In the genomic region with DNA sequence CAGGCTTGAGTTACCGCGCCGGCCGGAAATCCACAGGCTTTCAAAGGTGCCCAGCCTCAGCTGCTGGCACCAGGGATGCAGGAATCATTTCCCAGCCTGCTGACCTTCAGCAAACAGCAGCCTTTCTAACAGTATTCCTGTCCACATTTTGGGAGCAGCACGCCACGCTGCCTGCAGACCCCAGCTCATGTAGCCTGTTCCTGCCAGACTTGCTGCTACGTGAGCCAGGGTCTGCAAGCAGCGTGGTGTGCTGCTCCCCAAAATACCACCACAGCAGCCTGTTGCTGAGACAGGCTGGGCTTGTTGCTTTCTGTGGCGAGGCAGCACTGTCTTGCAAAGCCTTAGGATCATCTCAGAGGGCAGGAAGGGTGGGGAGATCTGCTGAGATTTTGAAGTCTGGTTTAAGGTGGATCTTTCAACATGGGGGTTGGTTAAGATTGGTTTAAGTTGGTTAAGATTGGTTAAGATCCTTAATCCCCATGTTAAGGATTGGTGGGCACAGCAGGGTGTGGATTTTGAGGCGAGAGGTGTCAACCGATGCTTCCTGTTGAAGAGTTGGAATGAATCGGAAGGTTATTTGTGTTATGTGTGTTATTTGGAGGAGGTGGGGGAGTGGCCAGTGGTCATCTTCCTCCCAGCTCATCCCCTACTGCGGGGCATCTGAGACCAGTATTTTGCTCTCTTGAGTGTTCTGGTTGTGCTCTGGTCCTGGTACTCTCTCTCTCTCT, we compare ENCODE assay signal across 10 cellular contexts. TPM values are rescaled to one million over a fixed set of nuclear protein-coding genes. Genes with fewer than 3 reads are reported as not detected.
DNase-seq lines count a peak whose midpoint lies in the region; ATAC-seq and TF ChIP-seq lines count a peak whose summit lies in the region.
"Had no signal": no experiment of that assay in that cellular context is flagged by ENCODE, and none has a peak within 500 bp of the region (broad histone marks: within the 10 kb centered on the region; RNA-seq: fewer than 3 reads in every experiment).

No MANE protein-coding gene starts in this region.

- no peak for DNase-seq in CD8-positive, alpha-beta memory T cell
- DNase-seq in SK-N-SH (peak; percentile 52), esophagus squamous epithelium (lab: John Stamatoyannopoulos, UW) (no peak), NCI-H2029 (lab: John Stamatoyannopoulos, UW) (no peak)
- DNase-seq in activated T-cell treated with anti-CD3 and anti-CD28 coated beads, Interleukin-2, amount 50 U/mL, for 24 hours, result no peak

- H3K4me3 ChIP-seq in CD8-positive, alpha-beta memory T cell (ENCODE audit: low read length), result no peak overlapping the region
- H3K4me3 ChIP-seq in SK-N-SH (ENCODE audit: low read depth in 2 of 2, low read length in 1 of 2), result peak overlapping the region in 1 of 2 experiments; percentile 42; a peak in 1 of 4 replicates
- peak overlapping the region in 3 of 4 donors; percentile 6 to 44 (median 16) for H3K4me3 ChIP-seq in esophagus squamous epithelium
- peak overlapping the region; percentile 9 for H3K4me3 ChIP-seq in rectal smooth muscle tissue (ENCODE audit: low read length)

- H3K9me3 Mint-ChIP-seq in CD8-positive, alpha-beta memory T cell, result no peaks in the 10 kb centered on the region
- no peaks in the 10 kb centered on the region for H3K9me3 Mint-ChIP-seq in activated T-cell treated with anti-CD3 and anti-CD28 coated beads, Interleukin-2, amount 50 U/mL, for 24 hours
- H3K9me3 Mint-ChIP-seq: activated naive CD4-positive, alpha-beta T cell treated with anti-CD3 and anti-CD28 coated beads, Interleukin-2, amount 50 U/mL, for 24 hours had no signal

- no peak for TF ChIP-seq POLR2A in esophagus squamous epithelium (IDR thresholded peaks at IDR 0.05)

- ATAC-seq in HG02870 (IDR thresholded peaks at IDR 0.05; ENCODE audit: unreplicated experiment) (no peak), HG02571 (IDR thresholded peaks at IDR 0.05; ENCODE audit: unreplicated experiment) (no peak)
- ATAC-seq: esophagus mucosa had no signal

- H3K36me3 ChIP-seq in CD8-positive, alpha-beta memory T cell (ENCODE audit: insufficient read depth, low read length), result no peaks in the 10 kb centered on the region
- H3K36me3 ChIP-seq in SK-N-SH (replicated peaks in 1 of 2; ENCODE audit: control insufficient read depth in 1 of 2, insufficient read depth in 2 of 2, low read length in 1 of 2) (no peaks in the 10 kb centered on the region), esophagus squamous epithelium (peaks cover 0 to 43% (median 0%) of the 10 kb centered on the region in 3 donors), rectal smooth muscle tissue (ENCODE audit: control insufficient read depth, insufficient read depth, low read length) (peaks cover 3% of the 10 kb centered on the region)

- H3K27ac Mint-ChIP-seq in CD8-positive, alpha-beta memory T cell, result peak overlapping the region in 7 of 8 donors; percentile 15 to 90 (median 56)
- no peak overlapping the region for H3K27ac Mint-ChIP-seq in activated T-cell treated with anti-CD3 and anti-CD28 coated beads, Interleukin-2, amount 50 U/mL, for 24 hours
- H3K27ac Mint-ChIP-seq: activated naive CD4-positive, alpha-beta T cell treated with anti-CD3 and anti-CD28 coated beads, Interleukin-2, amount 50 U/mL, for 24 hours had no signal

- H3K36me3 Mint-ChIP-seq in CD8-positive, alpha-beta memory T cell, result peaks cover 0 to 1% (median 0%) of the 10 kb centered on the region in 3 donors
- no peaks in the 10 kb centered on the region for H3K36me3 Mint-ChIP-seq in activated T-cell treated with anti-CD3 and anti-CD28 coated beads, Interleukin-2, amount 50 U/mL, for 24 hours (ENCODE audit: low read depth)
- H3K36me3 Mint-ChIP-seq: activated naive CD4-positive, alpha-beta T cell treated with anti-CD3 and anti-CD28 coated beads, Interleukin-2, amount 50 U/mL, for 24 hours had no signal

- H3K9ac ChIP-seq in SK-N-SH (no peak overlapping the region), rectal smooth muscle tissue (ENCODE audit: low read length) (no peak overlapping the region)

- H4K20me1 ChIP-seq in SK-N-SH (ENCODE audit: insufficient read depth), result no peaks in the 10 kb centered on the region

- no peaks in the 10 kb centered on the region for H3K27me3 Mint-ChIP-seq in CD8-positive, alpha-beta memory T cell
- no peaks in the 10 kb centered on the region for H3K27me3 Mint-ChIP-seq in activated T-cell treated with anti-CD3 and anti-CD28 coated beads, Interleukin-2, amount 50 U/mL, for 24 hours
- H3K27me3 Mint-ChIP-seq: activated naive CD4-positive, alpha-beta T cell treated with anti-CD3 and anti-CD28 coated beads, Interleukin-2, amount 50 U/mL, for 24 hours had no signal

- H3K9me2 ChIP-seq in SK-N-SH, result no peaks in the 10 kb centered on the region

- WGBS in SK-N-SH (ENCODE audit: low lambda C conversion rate), result 89% methylated on average over 7 of the region's 13 CpGs
- 87 to 94% methylated on average over 6 to 9 of the region's 13 CpGs for WGBS in esophagus squamous epithelium, 2 donors

- POLR2A ChIA-PET in CD8-positive, alpha-beta memory T cell (lab: Charles Lee), result no interaction called here
- POLR2A ChIA-PET in SK-N-SH (lab: Yijun Ruan, JAX), result no interaction called here

- no peak for TF ChIP-seq EP300 in SK-N-SH (IDR thresholded peaks at IDR 0.05; ENCODE audit: borderline replicate concordance in 1 of 2, low read depth in 1 of 2, low read length in 1 of 2)

- H3K27me3 ChIP-seq in CD8-positive, alpha-beta memory T cell (ENCODE audit: insufficient read depth, low read length, poor library complexity, severe bottlenecking), result no peaks in the 10 kb centered on the region
- no peaks in the 10 kb centered on the region for H3K27me3 ChIP-seq in SK-N-SH (ENCODE audit: insufficient read depth)
- no peaks in the 10 kb centered on the region for H3K27me3 ChIP-seq in esophagus squamous epithelium
- no peaks in the 10 kb centered on the region for H3K27me3 ChIP-seq in rectal smooth muscle tissue (ENCODE audit: control insufficient read depth, insufficient read depth, low read length)

- CTCF ChIA-PET in CD8-positive, alpha-beta memory T cell (lab: Charles Lee), result interaction anchor here (0.7 to 2.0 kb wide), 5 partner anchors 11 to 122 kb away, joined by 3 to 7 read pairs (median 4); no protein-coding TSS in a partner anchor
- CTCF ChIA-PET in SK-N-SH (lab: Yijun Ruan, JAX), result interaction anchor here (0.6 to 2.9 kb wide), 22 partner anchors 9 to 318 kb away, joined by 3 to 13 read pairs (median 3); a partner anchor contains a TSS

- no peak for TF ChIP-seq RAD21 in SK-N-SH (IDR thresholded peaks at IDR 0.05; ENCODE audit: low read length)

- no peaks in the 10 kb centered on the region for H3K9me3 ChIP-seq in CD8-positive, alpha-beta memory T cell (ENCODE audit: low read length)
- no peaks in the 10 kb centered on the region for H3K9me3 ChIP-seq in SK-N-SH
- H3K9me3 ChIP-seq in esophagus squamous epithelium, result no peaks in the 10 kb centered on the region

- no peaks in the 10 kb centered on the region for H3F3A ChIP-seq in SK-N-SH (replicated peaks; ENCODE audit: insufficient read depth)

- peak overlapping the region; percentile 61; the same call in 1 of the 2 replicates for H3K4me2 ChIP-seq in SK-N-SH

- no peaks in the 10 kb centered on the region for H3K79me2 ChIP-seq in SK-N-SH (ENCODE audit: insufficient read depth)

- H3K4me1 ChIP-seq in CD8-positive, alpha-beta memory T cell (ENCODE audit: insufficient read depth, low read length), result peaks cover 9% of the 10 kb centered on the region
- H3K4me1 ChIP-seq in SK-N-SH (ENCODE audit: control insufficient read depth in 1 of 2, insufficient read depth in 2 of 2, low read depth in 1 of 2, low read length in 1 of 2) (no peaks in the 10 kb centered on the region; a peak in 1 of 4 replicates), esophagus squamous epithelium (peaks cover 1 to 40% (median 11%) of the 10 kb centered on the region in 3 donors), rectal smooth muscle tissue (ENCODE audit: control insufficient read depth, insufficient read depth, low read length) (no peaks in the 10 kb centered on the region)

- peak overlapping the region in 2 of 7 donors; percentile 21 to 40 for H3K4me3 Mint-ChIP-seq in CD8-positive, alpha-beta memory T cell
- H3K4me3 Mint-ChIP-seq in activated T-cell treated with anti-CD3 and anti-CD28 coated beads, Interleukin-2, amount 50 U/mL, for 24 hours, result no peak overlapping the region
- H3K4me3 Mint-ChIP-seq: activated naive CD4-positive, alpha-beta T cell treated with anti-CD3 and anti-CD28 coated beads, Interleukin-2, amount 50 U/mL, for 24 hours had no signal

- intact Hi-C loops in esophagus squamous epithelium (cut with DNase I), result no loop called here

- no peak for TF ChIP-seq CTCF in SK-N-SH (IDR thresholded peaks at IDR 0.05)
- TF ChIP-seq CTCF in esophagus squamous epithelium (IDR thresholded peaks at IDR 0.05), result no peak

- H3K4me1 Mint-ChIP-seq in CD8-positive, alpha-beta memory T cell, result peaks cover 8% of the 10 kb centered on the region in 3 donors
- H3K4me1 Mint-ChIP-seq in activated T-cell treated with anti-CD3 and anti-CD28 coated beads, Interleukin-2, amount 50 U/mL, for 24 hours (ENCODE audit: low read depth), result no peaks in the 10 kb centered on the region
- H3K4me1 Mint-ChIP-seq: activated naive CD4-positive, alpha-beta T cell treated with anti-CD3 and anti-CD28 coated beads, Interleukin-2, amount 50 U/mL, for 24 hours had no signal

- H3K27ac ChIP-seq in CD8-positive, alpha-beta memory T cell (ENCODE audit: low read depth, low read length), result no peak overlapping the region
- H3K27ac ChIP-seq in SK-N-SH (ENCODE audit: low read depth in 2 of 2, low read length in 1 of 2) (no peak overlapping the region), esophagus squamous epithelium (no peak overlapping the region), rectal smooth muscle tissue (ENCODE audit: low read depth, low read length) (no peak overlapping the region)

- peak overlapping the region; percentile 74; the same call in 1 of the 2 replicates for H2AFZ ChIP-seq in SK-N-SH (ENCODE audit: low read depth)

TF ChIP-seq in SK-N-SH, 30 proteins besides CTCF, POLR2A, EP300 and RAD21 (continues in another document):
- TF ChIP-seq NRF1 (IDR thresholded peaks at IDR 0.05; ENCODE audit: low read depth, low read length) (no peak), RCOR1 (IDR thresholded peaks at IDR 0.05; ENCODE audit: low read length) (no peak), EZH2phosphoT487 (IDR thresholded peaks at IDR 0.05; ENCODE audit: borderline replicate concordance, low read depth) (no peak)
- TF ChIP-seq, protein P1, sequence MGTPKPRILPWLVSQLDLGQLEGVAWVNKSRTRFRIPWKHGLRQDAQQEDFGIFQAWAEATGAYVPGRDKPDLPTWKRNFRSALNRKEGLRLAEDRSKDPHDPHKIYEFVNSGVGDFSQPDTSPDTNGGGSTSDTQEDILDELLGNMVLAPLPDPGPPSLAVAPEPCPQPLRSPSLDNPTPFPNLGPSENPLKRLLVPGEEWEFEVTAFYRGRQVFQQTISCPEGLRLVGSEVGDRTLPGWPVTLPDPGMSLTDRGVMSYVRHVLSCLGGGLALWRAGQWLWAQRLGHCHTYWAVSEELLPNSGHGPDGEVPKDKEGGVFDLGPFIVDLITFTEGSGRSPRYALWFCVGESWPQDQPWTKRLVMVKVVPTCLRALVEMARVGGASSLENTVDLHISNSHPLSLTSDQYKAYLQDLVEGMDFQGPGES (IDR thresholded peaks at IDR 0.05; ENCODE audit: low read depth, low read length), result no peak

RNA-seq across cellular contexts. Expression of gene FAAH, which starts 12.9 kb away (rescaled TPM):
- 1 to 10 TPM; 4.5 to 5.1 TPM for total RNA-seq in CD8-positive, alpha-beta memory T cell
- polyA plus RNA-seq in CD8-positive, alpha-beta memory T cell, result 1.3 TPM
- 1.2 TPM in 2 replicates for polyA plus RNA-seq in SK-N-SH (2012; rRNA removed)
- 0.24 TPM in 2 replicates for polyA plus RNA-seq in SK-N-SH (2012; cell fraction: cytosol; rRNA removed)
- polyA plus RNA-seq in SK-N-SH (2012; cell fraction: nucleus; rRNA removed), result 7.5 and 14.7 TPM in 2 replicates
- total RNA-seq in esophagus squamous epithelium, result 10 to 100 TPM; 12.3 to 29.6 (median 16.7) TPM
